8 cellular contexts compared by ENCODE assay signal in genomic region chr3:9862391-9863235, GRCh38. TPM values are rescaled to one million over a fixed set of nuclear protein-coding genes. Genes with fewer than 3 reads are reported as not detected.
A peak's percentile ranks its signal among the peaks of the same experiment; 100 is the strongest.
DNase-seq lines count a peak whose midpoint lies in the region; ATAC-seq and TF ChIP-seq lines count a peak whose summit lies in the region.

No MANE protein-coding gene starts in this region.

- DNase-seq in LoVo (ENCODE audit: low spot score), result peak; percentile 59
- peak; percentile 14 for DNase-seq in central memory CD4-positive, alpha-beta T cell
- peak in 1 of 2 donors; percentile 91 for DNase-seq in left lung
- DNase-seq in stimulated activated CD8-positive, alpha-beta memory T cell treated with anti-CD3 and anti-CD28 coated beads, Interleukin-4, amount 100 ng/mL, for 48 hours, result peak; percentile 55
- no peak for DNase-seq in SHP77 treated with DMSO at 0.1 percent for 48 hours (lab: John Stamatoyannopoulos, UW)
- DNase-seq in foreskin melanocyte, result no peak

- peak overlapping the region; percentile 37 for H3K4me2 ChIP-seq in BLaER1

- no peak overlapping the region for H3K9ac ChIP-seq in BLaER1

- H3K4me1 ChIP-seq in BLaER1, result peaks cover 9% of the 10 kb centered on the region; the same call in 1 of the 2 replicates
- peaks cover 20 to 29% of the 10 kb centered on the region in 2 donors for H3K4me1 ChIP-seq in left lung

- ATAC-seq in left lung (peak; percentile 69), GM18870 (IDR thresholded peaks at IDR 0.05; ENCODE audit: unreplicated experiment) (no peak)

- H3K27ac ChIP-seq in BLaER1, result no peak overlapping the region
- no peak overlapping the region for H3K27ac ChIP-seq in left lung

- H3K27me3 ChIP-seq in BLaER1 (0 out of 2 replicates have a peak, but pooled peaks cover 9% of the 10 kb centered on the region), left lung (no peaks in the 10 kb centered on the region)

- H3K9me3 ChIP-seq in BLaER1 (no peaks in the 10 kb centered on the region), left lung (no peaks in the 10 kb centered on the region)

- H3K4me3 ChIP-seq in BLaER1 (no peak overlapping the region), left lung (peak overlapping the region; percentile 22 to 42)

- peak; percentile 15 to 25 for TF ChIP-seq CTCF in left lung (IDR thresholded peaks at IDR 0.05)

- H3K36me3 ChIP-seq in BLaER1 (no peaks in the 10 kb centered on the region), left lung (no peaks in the 10 kb centered on the region)

- no peaks in the 10 kb centered on the region for H4K20me1 ChIP-seq in BLaER1

- intact Hi-C loops in left lung (cut with DNase I), result no loop called here

RNA-seq across cellular contexts. Expression of gene CIDEC, which starts 17.4 kb away (rescaled TPM):
- not detected for total RNA-seq in left lung

RNA-seq across cellular contexts. Expression of gene RPUSD3, which starts 18.8 kb away (rescaled TPM):
- total RNA-seq in left lung, result 10 to 100 TPM; 29.6 to 35.3 TPM

RNA-seq across cellular contexts. Expression of gene JAGN1, which starts 27.8 kb away (rescaled TPM):
- 10 to 100 TPM; 25.1 to 31.8 TPM for total RNA-seq in left lung

RNA-seq across cellular contexts. Expression of gene IL17RE, which starts 40.0 kb away (rescaled TPM):
- 10 to 100 TPM; 14.4 to 22.5 TPM for total RNA-seq in left lung

RNA-seq across cellular contexts. Expression of gene TTLL3, which starts 52.6 kb away (rescaled TPM):
- total RNA-seq in left lung, result 10 to 100 TPM; 30.5 to 33.9 TPM

Comparison
In these comparisons a context has a peak if more than half of its experiments do, and no peak if none do; other contexts are left out.
1. DNase-seq: peak in LoVo (single experiment), central memory CD4-positive, alpha-beta T cell (single experiment) and stimulated activated CD8-positive, alpha-beta memory T cell treated with anti-CD3 and anti-CD28 coated beads, Interleukin-4, amount 100 ng/mL, for 48 hours (single experiment); none in SHP77 treated with DMSO at 0.1 percent for 48 hours (single experiment) and foreskin melanocyte (single experiment).